In the genomic region with DNA sequence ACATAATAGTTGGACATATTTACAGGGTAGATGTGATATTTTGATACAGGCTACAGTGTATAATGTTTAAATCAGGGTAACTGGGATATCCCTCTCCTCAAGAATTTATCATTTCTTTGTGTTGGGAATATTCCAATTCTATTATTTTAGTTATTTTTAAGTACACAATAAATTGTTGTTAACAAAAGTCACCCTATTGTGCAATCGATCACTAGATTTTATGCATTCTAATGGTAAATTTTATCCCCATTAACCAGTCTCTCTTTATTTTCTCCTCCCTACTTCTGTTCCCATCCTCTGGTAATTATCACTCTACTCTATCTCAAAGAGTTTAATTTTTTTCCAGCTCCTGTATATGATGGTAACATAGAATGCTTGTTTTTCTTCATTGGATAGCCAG, we compare ENCODE assay signal across 28 cellular contexts.
"Had no signal": no experiment of that assay in that cellular context is flagged by ENCODE, and none has a peak within 500 bp of the region (broad histone marks: within the 10 kb centered on the region; RNA-seq: fewer than 3 reads in every experiment).

No MANE protein-coding gene starts in this region.

- ATAC-seq: naive thymus-derived CD4-positive, alpha-beta T cell; natural killer cell; psoas muscle; right cardiac atrium; sciatic nerve; stimulated activated memory B cell treated with anti-CD40 and anti-IgM and Interleukin-4, amounts not matched to agents 10 μg/mL and 1 μg/mL and 100 μg/mL, for 72 hours; stimulated activated naive CD8-positive, alpha-beta T cell treated with anti-CD3 and anti-CD28 coated beads, Interleukin-15, amount 100 ng/mL, for 72 hours; stimulated activated naive CD8-positive, alpha-beta T cell treated with anti-CD3 and anti-CD28 coated beads, Interleukin-15, Interleukin-2, amounts not matched to agents 100 U/mL and 50 U/mL, for 24 hours; upper lobe of right lung had no signal

- H2AFZ ChIP-seq: parathyroid adenoma had no signal

- H3K79me2 ChIP-seq: parathyroid adenoma had no signal

- DNase-seq: naive thymus-derived CD4-positive, alpha-beta T cell; natural killer cell; nucleus accumbens; posterior cingulate gyrus; psoas muscle; right cardiac atrium; spleen; stimulated activated CD4-positive, alpha-beta T cell treated with anti-CD3 and anti-CD28 coated beads, Interleukin-12 subunit alpha, Interleukin-12 subunit beta, amount 100 ng/mL, for 4 hours; stimulated activated CD4-positive, alpha-beta T cell treated with anti-CD3 and anti-CD28 coated beads, Interleukin-1b, Interleukin-23, amount 100 ng/mL, for 48 hours; stimulated activated CD4-positive, alpha-beta T cell treated with anti-CD3 and anti-CD28 coated beads, Interleukin-4, amount 100 ng/mL, for 1 hour; stimulated activated CD4-positive, alpha-beta T cell treated with anti-CD3 and anti-CD28 coated beads, Interleukin-4, amount 100 ng/mL, for 4 hours; stimulated activated CD8-positive, alpha-beta memory T cell treated with anti-CD3 and anti-CD28 coated beads, Interleukin-4, amount 100 ng/mL, for 48 hours; stimulated activated naive CD4-positive, alpha-beta T cell; stimulated activated naive CD8-positive, alpha-beta T cell treated with anti-CD3 and anti-CD28 coated beads, Interleukin-15, amount 100 ng/mL, for 72 hours; stimulated activated naive CD8-positive, alpha-beta T cell treated with anti-CD3 and anti-CD28 coated beads, Interleukin-15, Interleukin-2, amounts not matched to agents 100 U/mL and 50 U/mL, for 24 hours; substantia nigra; testis; tibial artery; transverse colon; upper lobe of right lung; uterus had no signal

- H3K27ac ChIP-seq: neutrophil, parathyroid adenoma, psoas muscle, skin epidermis, spleen, suprapubic skin, testis, tibial artery, transverse colon, upper lobe of right lung, uterus had no signal

- H3K9me3 ChIP-seq: neutrophil, psoas muscle, spleen, testis, tibial artery, transverse colon, upper lobe of right lung, uterus had no signal

- H3K9ac ChIP-seq: parathyroid adenoma had no signal

- H3K4me1 ChIP-seq: parathyroid adenoma, psoas muscle, spleen, suprapubic skin, testis, tibial artery, transverse colon, upper lobe of right lung, uterus had no signal

- H3K27me3 ChIP-seq: neutrophil, spleen, suprapubic skin, testis, tibial artery, transverse colon, upper lobe of right lung, uterus had no signal

- H3K36me3 ChIP-seq: neutrophil, spleen, suprapubic skin, tibial artery, transverse colon, upper lobe of right lung, uterus had no signal

- H3K4me2 ChIP-seq: smooth muscle cell had no signal

- H3K4me3 ChIP-seq: psoas muscle, skin epidermis, smooth muscle cell, spleen, suprapubic skin, testis, tibial artery, transverse colon, upper lobe of right lung, uterus had no signal
